ENCODE assay signal across 11 cellular contexts in genomic region chr10:124225468-124226270, GRCh38.
A peak's percentile ranks its signal among the peaks of the same experiment; 100 is the strongest.
DNase-seq lines count a peak whose midpoint lies in the region; ATAC-seq and TF ChIP-seq lines count a peak whose summit lies in the region.
"Had no signal": no experiment of that assay in that cellular context is flagged by ENCODE, and none has a peak within 500 bp of the region (broad histone marks: within the 10 kb centered on the region; RNA-seq: fewer than 3 reads in every experiment).

No MANE protein-coding gene starts in this region.

- peak; percentile 63 for ATAC-seq in T-helper 17 cell
- no peak for ATAC-seq in left colon

- no peaks in the 10 kb centered on the region for H3K36me3 Mint-ChIP-seq in T-helper 17 cell (ENCODE audit: low read depth)
- peaks cover 9% of the 10 kb centered on the region for H3K36me3 Mint-ChIP-seq in stimulated activated naive CD8-positive, alpha-beta T cell treated with anti-CD3 and anti-CD28 coated beads, Interleukin-15, Interleukin-2, amounts not matched to agents 100 ng/mL and 50 ng/mL, for 24 hours (ENCODE audit: low read depth)

- H3K36me3 ChIP-seq in MG63 = no peaks in the 10 kb centered on the region
- H3K36me3 ChIP-seq: BLaER1, WERI-Rb-1 had no signal

- H3K9me3 Mint-ChIP-seq in stimulated activated naive CD8-positive, alpha-beta T cell treated with anti-CD3 and anti-CD28 coated beads, Interleukin-15, Interleukin-2, amounts not matched to agents 100 ng/mL and 50 ng/mL, for 24 hours = peaks cover 22% of the 10 kb centered on the region

- H3K9me3 ChIP-seq in T-helper 17 cell (ENCODE audit: control insufficient read depth, low read length, poor library complexity, severe bottlenecking) (no peaks in the 10 kb centered on the region), MG63 (no peaks in the 10 kb centered on the region; the same call in 1 of the 2 replicates)
- H3K9me3 ChIP-seq: BLaER1 had no signal

- H3K27me3 Mint-ChIP-seq in T-helper 17 cell = peaks cover 7% of the 10 kb centered on the region
- no peaks in the 10 kb centered on the region for H3K27me3 Mint-ChIP-seq in stimulated activated naive CD8-positive, alpha-beta T cell treated with anti-CD3 and anti-CD28 coated beads, Interleukin-15, Interleukin-2, amounts not matched to agents 100 ng/mL and 50 ng/mL, for 24 hours

- H3K27me3 ChIP-seq in dorsolateral prefrontal cortex = no peaks in the 10 kb centered on the region
- no peaks in the 10 kb centered on the region for H3K27me3 ChIP-seq in MG63
- H3K27me3 ChIP-seq: BLaER1 had no signal

- H3K4me3 ChIP-seq in dorsolateral prefrontal cortex = no peak overlapping the region
- H3K4me3 ChIP-seq in MG63 = no peak overlapping the region
- H3K4me3 ChIP-seq: BLaER1, skin epidermis had no signal

- H3K4me1 Mint-ChIP-seq in T-helper 17 cell = peaks cover 8% of the 10 kb centered on the region
- peaks cover 31% of the 10 kb centered on the region for H3K4me1 Mint-ChIP-seq in stimulated activated naive CD8-positive, alpha-beta T cell treated with anti-CD3 and anti-CD28 coated beads, Interleukin-15, Interleukin-2, amounts not matched to agents 100 ng/mL and 50 ng/mL, for 24 hours (ENCODE audit: low read depth)

- DNase-seq in activated effector memory CD4-positive, alpha-beta T cell treated with anti-CD3 and anti-CD28 coated beads, Interleukin-2, amount 50 U/mL, for 16 hours = peak; percentile 78
- DNase-seq in activated effector memory CD4-positive, alpha-beta T cell treated with Interleukin-2 at 50 U/mL for 16 hours = no peak
- peak in 1 of 3 donors; percentile 17 for DNase-seq in T-helper 17 cell
- DNase-seq in dorsolateral prefrontal cortex = no peak
- DNase-seq in left colon = no peak
- DNase-seq in MG63 = no peak
- DNase-seq in anterior cingulate cortex (lab: John Stamatoyannopoulos, UW) = no peak
- DNase-seq: WERI-Rb-1 had no signal

- intact Hi-C loops in dorsolateral prefrontal cortex (cut with DNase I) (no loop called here), left colon (cut with DNase I, micrococcal nuclease) (no loop called here)

- H3K4me3 Mint-ChIP-seq in T-helper 17 cell = peak overlapping the region; percentile 73
- H3K4me3 Mint-ChIP-seq in stimulated activated naive CD8-positive, alpha-beta T cell treated with anti-CD3 and anti-CD28 coated beads, Interleukin-15, Interleukin-2, amounts not matched to agents 100 ng/mL and 50 ng/mL, for 24 hours = peak overlapping the region; percentile 40

- TF ChIP-seq CTCF in dorsolateral prefrontal cortex (IDR thresholded peaks at IDR 0.05 in 54 of 56, conservative IDR thresholded peaks at IDR 0.05 in 2 of 56; ENCODE audit: low read depth in 1 of 56, partially characterized antibody in 56 of 56) = no peak

- H3K27ac ChIP-seq in dorsolateral prefrontal cortex = peak overlapping the region in 37 of 59 donors; percentile 3 to 75 (median 49)
- H3K27ac ChIP-seq: BLaER1, skin epidermis, WERI-Rb-1 had no signal

- H3K27ac Mint-ChIP-seq in T-helper 17 cell = peak overlapping the region; percentile 91
- peak overlapping the region; percentile 86 for H3K27ac Mint-ChIP-seq in stimulated activated naive CD8-positive, alpha-beta T cell treated with anti-CD3 and anti-CD28 coated beads, Interleukin-15, Interleukin-2, amounts not matched to agents 100 ng/mL and 50 ng/mL, for 24 hours
